ENCODE assay signal across 9 cellular contexts in the genomic region with DNA sequence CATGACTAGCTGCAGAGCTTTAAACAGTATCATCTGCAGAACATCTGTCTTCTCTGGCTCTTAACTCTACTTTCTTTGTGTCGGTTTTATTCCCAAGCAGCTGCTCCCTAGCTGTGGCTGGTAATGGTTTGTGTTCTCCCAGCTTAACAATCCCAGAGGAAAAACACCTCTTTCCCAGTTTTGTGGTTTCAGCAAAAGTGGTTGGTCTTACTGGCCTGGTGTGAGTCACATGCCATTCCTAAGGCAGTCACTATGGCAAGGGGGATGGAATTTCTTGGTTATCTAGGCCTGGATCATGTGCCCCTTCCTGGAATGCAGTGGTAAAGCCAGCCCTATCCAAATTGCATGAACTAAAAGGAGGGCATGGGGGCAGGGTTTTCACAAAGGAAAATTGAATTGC. TPM values are rescaled to one million over a fixed set of nuclear protein-coding genes. Genes with fewer than 3 reads are reported as not detected.
A peak's percentile ranks its signal among the peaks of the same experiment; 100 is the strongest.
DNase-seq lines count a peak whose midpoint lies in the region; ATAC-seq and TF ChIP-seq lines count a peak whose summit lies in the region.
"Had no signal": no experiment of that assay in that cellular context is flagged by ENCODE, and none has a peak within 500 bp of the region (broad histone marks: within the 10 kb centered on the region; RNA-seq: fewer than 3 reads in every experiment).

No MANE protein-coding gene starts in this region.

- POLR2A ChIA-PET in RWPE1 (lab: Yijun Ruan, JAX; ENCODE audit: low non-redundant PET), result no interaction called here

- H3K9me3 Mint-ChIP-seq in Calu3 (ENCODE audit: low read depth, unreplicated experiment), result no peaks in the 10 kb centered on the region
- no peaks in the 10 kb centered on the region for H3K9me3 Mint-ChIP-seq in activated T-cell treated with anti-CD3 and anti-CD28 coated beads, Interleukin-2, amount 50 U/mL, for 24 hours

- H3K27ac Mint-ChIP-seq in Calu3 (ENCODE audit: unreplicated experiment), result peak overlapping the region; percentile 20
- H3K27ac Mint-ChIP-seq in activated T-cell treated with anti-CD3 and anti-CD28 coated beads, Interleukin-2, amount 50 U/mL, for 24 hours, result no peak overlapping the region

- peak overlapping the region; percentile 69; the same call in 1 of the 2 replicates for H3K27ac ChIP-seq in RWPE1

- H3K36me3 Mint-ChIP-seq in Calu3 (ENCODE audit: insufficient read depth, unreplicated experiment), result peaks cover 13% of the 10 kb centered on the region
- H3K36me3 Mint-ChIP-seq in activated T-cell treated with anti-CD3 and anti-CD28 coated beads, Interleukin-2, amount 50 U/mL, for 24 hours (ENCODE audit: low read depth), result peaks cover 35% of the 10 kb centered on the region

- no TSS peak for BruUV-seq in Calu3 (replicated peaks; lab: Mats Ljungman, UMichigan)

- intact Hi-C loops in Calu3 (cut with micrococcal nuclease; ENCODE audit: unreplicated experiment), result loop anchor here (5.0 kb wide), 1 partner anchor 103 kb away; no protein-coding TSS in a partner anchor

- ATAC-seq in HG02588 (IDR thresholded peaks at IDR 0.05; ENCODE audit: unreplicated experiment), result no peak
- no peak for ATAC-seq in GM18867 (IDR thresholded peaks at IDR 0.05; ENCODE audit: unreplicated experiment)

- CTCF ChIA-PET in Calu3 (lab: Charles Lee), result interaction anchor here (0.6 kb wide), 1 partner anchor 508 kb away, joined by 4 read pairs; no protein-coding TSS in a partner anchor
- CTCF ChIA-PET in RWPE1 (lab: Yijun Ruan, JAX), result interaction anchor here (0.6 to 1.4 kb wide), 2 partner anchors 15 to 24 kb away, joined by 4 read pairs; no protein-coding TSS in a partner anchor

- peaks cover 24% of the 10 kb centered on the region for H3K4me1 Mint-ChIP-seq in Calu3 (ENCODE audit: low read depth, unreplicated experiment)
- H3K4me1 Mint-ChIP-seq in activated T-cell treated with anti-CD3 and anti-CD28 coated beads, Interleukin-2, amount 50 U/mL, for 24 hours (ENCODE audit: low read depth), result peaks cover 1% of the 10 kb centered on the region

- peak; percentile 41 for DNase-seq in Calu3
- DNase-seq in RWPE1 (ENCODE audit: low spot score), result peak; percentile 82
- peak; percentile 97 for DNase-seq in fibroblast of gingiva (ENCODE audit: low read depth)
- peak; percentile 84 for DNase-seq in non-pigmented ciliary epithelial cell (ENCODE audit: low read depth)
- DNase-seq in KBM-7, result no peak
- DNase-seq in activated T-cell treated with anti-CD3 and anti-CD28 coated beads, Interleukin-2, amount 50 U/mL, for 24 hours, result no peak
- DNase-seq: central memory CD4-positive, alpha-beta T cell had no signal

- peak overlapping the region; percentile 33 for H3K4me3 Mint-ChIP-seq in Calu3 (ENCODE audit: low read depth, unreplicated experiment)
- no peak overlapping the region for H3K4me3 Mint-ChIP-seq in activated T-cell treated with anti-CD3 and anti-CD28 coated beads, Interleukin-2, amount 50 U/mL, for 24 hours

- TF ChIP-seq CTCF in Calu3 (IDR thresholded peaks at IDR 0.05; ENCODE audit: unreplicated experiment), result no peak
- no peak for TF ChIP-seq CTCF in RWPE1 (conservative IDR thresholded peaks at IDR 0.05; ENCODE audit: low read depth)

- no peaks in the 10 kb centered on the region for H3K27me3 Mint-ChIP-seq in Calu3 (ENCODE audit: unreplicated experiment)
- H3K27me3 Mint-ChIP-seq in activated T-cell treated with anti-CD3 and anti-CD28 coated beads, Interleukin-2, amount 50 U/mL, for 24 hours, result no peaks in the 10 kb centered on the region

- in situ Hi-C loops in KBM-7 (cut with MboI; ENCODE audit: low pct_unique_long_range_greater_than_20kb, low sequenced_read_pairs), result no loop called here

RNA-seq across cellular contexts. Expression of a gene that starts 27.4 kb away (rescaled TPM):
- total RNA-seq in Calu3 (2022), result not detected in 2 replicates

RNA-seq across cellular contexts. Expression of a gene that starts 44.3 kb away (rescaled TPM):
- not detected in 2 replicates for total RNA-seq in Calu3 (2022)

RNA-seq across cellular contexts. Expression of a gene that starts 51.8 kb away (rescaled TPM):
- not detected in 2 replicates for total RNA-seq in Calu3 (2022)

Comparison
In these comparisons a context has a peak if more than half of its experiments do, and no peak if none do; other contexts are left out.
1. DNase-seq: peak in Calu3 (single experiment), RWPE1 (single experiment), fibroblast of gingiva (single experiment) and non-pigmented ciliary epithelial cell (single experiment); none in KBM-7 (single experiment) and activated T-cell treated with anti-CD3 and anti-CD28 coated beads, Interleukin-2, amount 50 U/mL, for 24 hours (single experiment).